Comparison of ENCODE assay signal across 8 cellular contexts in genomic region chr5:132557425-132557805, GRCh38. TPM values are rescaled to one million over a fixed set of nuclear protein-coding genes. Genes with fewer than 3 reads are reported as not detected.
DNase-seq lines count a peak whose midpoint lies in the region; ATAC-seq, FAIRE-seq and TF ChIP-seq lines count a peak whose summit lies in the region.

No MANE protein-coding gene starts in this region.

- TF ChIP-seq RAD21 in K562 (CRISPR knock-in tag; conservative IDR thresholded peaks at IDR 0.05 in 1 of 2, IDR thresholded peaks at IDR 0.05 in 1 of 2), result no peak

- H3K9me3 ChIP-seq in RWPE2 (ENCODE audit: severe bottlenecking) (no peaks in the 10 kb centered on the region), K562 (replicated peaks; ENCODE audit: control insufficient read depth, insufficient read depth, low read depth, low read length) (no peaks in the 10 kb centered on the region)

- no peaks in the 10 kb centered on the region for H4K20me1 ChIP-seq in K562 (replicated peaks; ENCODE audit: control insufficient read depth, insufficient read depth, low read length)

- peaks cover 62% of the 10 kb centered on the region for H3K79me2 ChIP-seq in K562 (ENCODE audit: control insufficient read depth, insufficient read depth, low read length)

- whole genome bisulfite sequencing in K562 (ENCODE audit: insufficient coverage, low coverage, missing lambda C conversion rate), result 2% methylated on average over 14 of the region's 14 CpGs

- in situ Hi-C loops in GM13977 (cut with MboI; ENCODE audit: low pct_unique_long_range_greater_than_20kb, low sequenced_read_pairs, unreplicated experiment) (no loop called here), K562 (cut with MboI) (no loop called here)

- POLR2A ChIA-PET in K562 (lab: Yijun Ruan, JAX), result interaction anchor here (0.7 to 1.3 kb wide), 8 partner anchors 9 to 460 kb away, joined by 3 to 12 read pairs (median 3); no protein-coding TSS in a partner anchor

- no peak for TF ChIP-seq CTCF in GM13977 (IDR thresholded peaks at IDR 0.05; ENCODE audit: extremely low read depth, insufficient read depth, missing control alignments)
- TF ChIP-seq CTCF in RWPE2 (IDR thresholded peaks at IDR 0.05; ENCODE audit: poor library complexity, severe bottlenecking), result no peak
- no peak for TF ChIP-seq CTCF in K562 (IDR thresholded peaks at IDR 0.05 in 2 of 3, conservative IDR thresholded peaks at IDR 0.05 in 1 of 3; ENCODE audit: insufficient read depth in 2 of 3, low read depth in 1 of 3, low read length in 3 of 3)

- peak overlapping the region; percentile 80 for H3K4me2 ChIP-seq in K562 (ENCODE audit: insufficient read depth, low read length)

- H3K27me3 ChIP-seq in RWPE2 (ENCODE audit: insufficient read depth, poor library complexity, severe bottlenecking), result no peaks in the 10 kb centered on the region
- no peaks in the 10 kb centered on the region for H3K27me3 ChIP-seq in K562 (ENCODE audit: control insufficient read depth in 2 of 2, insufficient read depth in 2 of 2, low read length in 2 of 2)

- CTCF ChIA-PET in K562 (lab: Yijun Ruan, JAX; ENCODE audit: low intra/inter-chr PET ratio), result no interaction called here

- intact Hi-C loops in K562 (cut with micrococcal nuclease), result no loop called here

- TF ChIP-seq POLR2A in K562 (conservative IDR thresholded peaks at IDR 0.05), result no peak

- DNase-seq in AG08396 (ENCODE audit: low spot score), result peak; percentile 34
- peak; percentile 45 for DNase-seq in GM13977 (ENCODE audit: low spot score)
- no peak for DNase-seq in RWPE2 (ENCODE audit: low spot score)
- peak; percentile 36 to 88 (median 56) for DNase-seq in K562 (ENCODE audit: extremely low read depth in 1 of 4, low spot score in 3 of 4)
- peak; percentile 48 for DNase-seq in inferior parietal cortex (ENCODE audit: extremely low spot score)
- peak in 2 of 3 donors; percentile 11 to 24 for DNase-seq in stimulated activated CD4-positive, alpha-beta T cell treated with anti-CD3 and anti-CD28 coated beads, Interleukin-12 subunit alpha, Interleukin-12 subunit beta, amount 100 ng/mL, for 48 hours (ENCODE audit: low read depth in 2 of 3, low spot score in 1 of 3)

- no TSS peak for BruUV-seq in K562 (replicated peaks; lab: Mats Ljungman, UMichigan)

- peaks cover 12% of the 10 kb centered on the region for H3K4me1 ChIP-seq in RWPE2 (ENCODE audit: insufficient read depth, poor library complexity, severe bottlenecking)
- peaks cover 0 to 7% of the 10 kb centered on the region in 2 experiments; a peak in 1 of 5 replicates for H3K4me1 ChIP-seq in K562 (replicated peaks in 1 of 2; ENCODE audit: control insufficient read depth in 2 of 2, insufficient read depth in 2 of 2, low read length in 2 of 2)

- H3K4me3 ChIP-seq in RWPE2 (ENCODE audit: severe bottlenecking) (peak overlapping the region; percentile 58), K562 (peak overlapping the region; percentile 45)

- H2AFZ ChIP-seq in K562 (ENCODE audit: low read depth, low read length), result peak overlapping the region; percentile 82

- peak; percentile 85 for FAIRE-seq in K562 (lab: Jason Lieb, UNC)

- no peaks in the 10 kb centered on the region for H3K9me1 ChIP-seq in K562 (ENCODE audit: control insufficient read depth, insufficient read depth, low read length)

- peak overlapping the region; percentile 91 to 92 for H3K9ac ChIP-seq in K562 (ENCODE audit: insufficient read depth in 1 of 2, low read depth in 2 of 2, low read length in 2 of 2)

- ATAC-seq in HG03097 (IDR thresholded peaks at IDR 0.05; ENCODE audit: low FRiP score, unreplicated experiment) (peak; percentile 31), RWPE2 (ENCODE audit: low read depth) (peak; percentile 46), K562 (peak; percentile 84), GM18519 (IDR thresholded peaks at IDR 0.05; ENCODE audit: low FRiP score, unreplicated experiment) (no peak)

- TF ChIP-seq EP300 in K562 (IDR thresholded peaks at IDR 0.05; ENCODE audit: low read length), result no peak

- peak overlapping the region; percentile 64 for H3K27ac ChIP-seq in RWPE2 (ENCODE audit: poor library complexity, severe bottlenecking)
- peak overlapping the region; percentile 93 for H3K27ac ChIP-seq in K562 (ENCODE audit: extremely low read depth, low read depth, low read length)

- H3K36me3 ChIP-seq in RWPE2 (ENCODE audit: low read depth), result peaks cover 36% of the 10 kb centered on the region
- peaks cover 31% of the 10 kb centered on the region for H3K36me3 ChIP-seq in K562 (ENCODE audit: control insufficient read depth, insufficient read depth, low read length)

TF ChIP-seq in K562, 482 proteins besides CTCF, POLR2A, EP300 and RAD21 (continues in another document):
- TF ChIP-seq NRF1 (conservative IDR thresholded peaks at IDR 0.05 in 1 of 2, IDR thresholded peaks at IDR 0.05 in 1 of 2) (no peak), RB1 (IDR thresholded peaks at IDR 0.05; ENCODE audit: low read depth) (0 out of 2 replicates have a peak, but pooled peaks have one; percentile 22), MECOM (CRISPR knock-in tag; IDR thresholded peaks at IDR 0.05) (0 out of 2 replicates have a peak, but pooled peaks have one; percentile 3), HMG20B (CRISPR knock-in tag; IDR thresholded peaks at IDR 0.05) (no peak), ZFX (CRISPR knock-in tag; IDR thresholded peaks at IDR 0.05) (peak; percentile 91), ZNF124 (CRISPR knock-in tag; IDR thresholded peaks at IDR 0.05) (no peak), ZBTB8A (IDR thresholded peaks at IDR 0.05; ENCODE audit: partially characterized antibody) (no peak), NR2C1 (IDR thresholded peaks at IDR 0.05) (0 out of 2 replicates have a peak, but pooled peaks have one; percentile 4), NR2C1 (tag; IDR thresholded peaks at IDR 0.05) (0 out of 2 replicates have a peak, but pooled peaks have one; percentile 2), DIDO1 (tag; IDR thresholded peaks at IDR 0.05; ENCODE audit: low read depth) (0 out of 2 replicates have a peak, but pooled peaks have one; percentile 1), YY1 (IDR thresholded peaks at IDR 0.05; ENCODE audit: borderline replicate concordance in 1 of 3, control insufficient read depth in 1 of 3, extremely low read depth in 1 of 3, insufficient read depth in 3 of 3, insufficient read length in 1 of 3, insufficient replicate concordance in 2 of 3, low read depth in 1 of 3, low read length in 2 of 3) (peak in 2 of 3 experiments; percentile 40 to 63), HMGN3 (IDR thresholded peaks at IDR 0.05; ENCODE audit: borderline replicate concordance, extremely low read depth, insufficient read length, low read depth, low read length) (no peak), RCOR1 (IDR thresholded peaks at IDR 0.05; ENCODE audit: borderline replicate concordance in 1 of 2, low read depth in 2 of 2, low read length in 2 of 2) (peak in 1 of 2 experiments; percentile 74; a peak in 1 of 4 replicates), JUND (IDR thresholded peaks at IDR 0.05; ENCODE audit: borderline replicate concordance, low read depth, low read length) (0 out of 2 replicates have a peak, but pooled peaks have one; percentile 6), JUND (tag; IDR thresholded peaks at IDR 0.05; ENCODE audit: borderline replicate concordance, low read depth, low read length) (no peak), ZC3H4 (CRISPR knock-in tag; IDR thresholded peaks at IDR 0.05; ENCODE audit: borderline replicate concordance) (peak; percentile 84; the same call in 1 of the 2 replicates), SIN3A (IDR thresholded peaks at IDR 0.05; ENCODE audit: borderline replicate concordance in 2 of 2, control insufficient read depth in 1 of 2, low read depth in 2 of 2, low read length in 2 of 2) (0 out of 4 replicates have a peak, but pooled peaks of 1 of the 2 experiments have one; percentile 20), ZEB2 (IDR thresholded peaks at IDR 0.05) (peak; percentile 56)

RNA-seq across cellular contexts. Expression of gene RAD50, which starts 0.6 kb away (rescaled TPM):
- 20.6 and 112 TPM in 2 replicates for total RNA-seq in K562 (2011; cell fraction: chromatin; rRNA removed; ENCODE audit: low replicate concordance)
- total RNA-seq in K562 (2011; cell fraction: nucleolus; rRNA removed), result 12.8 and 17.9 TPM in 2 replicates
- total RNA-seq in K562 (2011; cell fraction: nucleoplasm; rRNA removed), result 35.8 and 50.8 TPM in 2 replicates
- 30.7 and 31.6 TPM in 2 replicates for total RNA-seq in K562 (2014; rRNA removed)
- total RNA-seq in K562 (2014; rRNA removed; fragmentation: Illumina TruSeq; extraction: Trizol), result 60.5 and 71.2 TPM in 2 replicates
- total RNA-seq in K562 (2015; rRNA removed; fragmentation: Illumina TruSeq; extraction: Trizol), result 66.0 and 74.2 TPM in 2 replicates
- 46.9 and 54.5 TPM in 2 replicates for total RNA-seq in K562 (2021)
- polyA plus RNA-seq in K562 (2011; rRNA removed), result 41.7 and 44.1 TPM in 2 replicates
- polyA plus RNA-seq in K562 (2011; cell fraction: cytosol; rRNA removed), result 6.1 and 17.2 TPM in 2 replicates
- polyA plus RNA-seq in K562 (2011; cell fraction: nucleus; rRNA removed), result 42.9 and 70.5 TPM in 2 replicates
- polyA plus RNA-seq in K562 (2012), result 32.0 and 35.3 TPM in 2 replicates
- 52.4 and 54.4 TPM in 2 replicates for polyA plus RNA-seq in K562 (2014; fragmentation: Illumina TruSeq; extraction: Trizol)
- 10 to 100 TPM; 15.3 to 18.0 TPM for polyA plus RNA-seq in K562 (2014; fragmentation: Nextera tagmentation; extraction: Ambion mirVana)
- 35.6 and 39.5 TPM in 2 replicates for polyA plus RNA-seq in K562 (2014; rRNA removed)
- polyA minus RNA-seq in K562 (2011; rRNA and poly(A)+ RNA removed), result 128 and 144 TPM in 2 replicates
- 29.1 and 30.0 TPM in 2 replicates for polyA minus RNA-seq in K562 (2011; cell fraction: cytosol; rRNA and poly(A)+ RNA removed)
- polyA minus RNA-seq in K562 (2011; cell fraction: nucleus; rRNA and poly(A)+ RNA removed), result 38.4 and 64.6 TPM in 2 replicates

RNA-seq across cellular contexts. Expression of gene IL5, which starts 14.1 kb away (rescaled TPM):
- total RNA-seq in K562 (2011; cell fraction: chromatin; rRNA removed; ENCODE audit: low replicate concordance), result not detected in 2 replicates
- not detected in 2 replicates for total RNA-seq in K562 (2011; cell fraction: nucleolus; rRNA removed)
- not detected in 2 replicates for total RNA-seq in K562 (2011; cell fraction: nucleoplasm; rRNA removed)
- total RNA-seq in K562 (2014; rRNA removed) (not detected in 2 replicates), K562 (2014; rRNA removed; fragmentation: Illumina TruSeq; extraction: Trizol) (not detected in 2 replicates), K562 (2015; rRNA removed; fragmentation: Illumina TruSeq; extraction: Trizol) (not detected in 2 replicates), K562 (2021) (not detected in 2 replicates)
- polyA plus RNA-seq in K562 (2011; rRNA removed) (not detected in 2 replicates), K562 (2014; fragmentation: Illumina TruSeq; extraction: Trizol) (not detected in 2 replicates), K562 (2014; fragmentation: Nextera tagmentation; extraction: Ambion mirVana) (not detected), K562 (2014; rRNA removed) (0.15 and 0.44 TPM in 2 replicates)
- not detected in 2 replicates for polyA plus RNA-seq in K562 (2011; cell fraction: cytosol; rRNA removed)
- polyA plus RNA-seq in K562 (2011; cell fraction: nucleus; rRNA removed), result not detected in 2 replicates
- polyA plus RNA-seq in K562 (2012), result not detected in 2 replicates
- polyA minus RNA-seq in K562 (2011; rRNA and poly(A)+ RNA removed), result not detected in 2 replicates
- polyA minus RNA-seq in K562 (2011; cell fraction: cytosol; rRNA and poly(A)+ RNA removed), result not detected in 2 replicates
- polyA minus RNA-seq in K562 (2011; cell fraction: nucleus; rRNA and poly(A)+ RNA removed), result not detected in 2 replicates
